ENCODE assay signal across 11 cellular contexts in the genomic region with DNA sequence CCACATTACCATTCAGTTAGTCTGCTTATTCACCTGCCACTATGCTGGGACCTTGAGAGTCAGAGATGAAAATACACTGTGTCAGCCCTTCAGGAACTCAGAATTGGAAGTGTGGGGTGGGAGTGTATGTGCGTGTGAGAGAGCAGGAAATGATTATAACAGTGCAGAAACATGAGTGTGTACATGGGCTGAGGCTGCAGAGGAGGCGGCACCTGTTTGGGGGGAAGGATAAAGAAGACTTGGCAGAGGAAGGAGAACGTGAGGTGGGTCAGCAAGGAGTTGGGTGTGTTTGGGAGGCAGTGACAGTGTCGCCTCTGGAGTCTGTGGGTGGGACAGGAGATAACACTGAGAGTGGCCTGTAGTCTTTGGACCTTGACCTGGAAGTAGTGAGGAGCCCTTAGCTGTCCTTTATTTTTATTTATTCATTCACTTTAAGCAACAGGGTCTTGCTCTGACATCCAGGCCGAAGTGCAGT. TPM values are rescaled to one million over a fixed set of nuclear protein-coding genes. Genes with fewer than 3 reads are reported as not detected.
DNase-seq lines count a peak whose midpoint lies in the region; ATAC-seq and TF ChIP-seq lines count a peak whose summit lies in the region.
"Had no signal": no experiment of that assay in that cellular context is flagged by ENCODE, and none has a peak within 500 bp of the region (broad histone marks: within the 10 kb centered on the region; RNA-seq: fewer than 3 reads in every experiment).

No MANE protein-coding gene starts in this region.

- H3K4me2 ChIP-seq in BLaER1 treated with 17β-estradiol and CSF1 and Interleukin-3, amounts not matched to agents 10 nM and 100 nM = peak overlapping the region; percentile 94 to 99 (median 96); a peak in 18 of 22 replicates

- H3K36me3 ChIP-seq in BLaER1 treated with 17β-estradiol and CSF1 and Interleukin-3, amounts not matched to agents 10 nM and 100 nM = peaks cover 23 to 52% (median 35%) of the 10 kb centered on the region in 11 experiments
- peaks cover 0 to 14% of the 10 kb centered on the region in 2 experiments; a peak in 1 of 3 replicates for H3K36me3 ChIP-seq in HEK293 (ENCODE audit: control insufficient read depth in 2 of 2, insufficient read depth in 1 of 2, low read length in 2 of 2)
- H3K36me3 ChIP-seq in right atrium auricular region = no peaks in the 10 kb centered on the region

- no peaks in the 10 kb centered on the region for H3K27me3 Mint-ChIP-seq in activated T-helper 2 cell treated with anti-CD3 and anti-CD28 coated beads, Interferon-gamma antibody, Interleukin-2, Interleukin-4, amounts not matched to agents 10 μg/mL and 5 μg/mL and 100 μg/mL, durations not matched to agents 14 hours and 24 hours and 36 hours (ENCODE audit: low read depth)

- TF ChIP-seq CTCF in HEK293 (tag by site-specific recombination; IDR thresholded peaks at IDR 0.05) (no peak), right atrium auricular region (IDR thresholded peaks at IDR 0.05) (no peak)

- DNase-seq in activated T-helper 2 cell treated with anti-CD3 and anti-CD28 coated beads, Interferon-gamma antibody, Interleukin-2, Interleukin-4, amounts not matched to agents 10 μg/mL and 5 μg/mL and 100 μg/mL, durations not matched to agents 14 hours and 24 hours and 36 hours (ENCODE audit: low spot score) = no peak
- DNase-seq in lung microvascular endothelial cell (ENCODE audit: low read depth in 2 of 2) = peak; percentile 57 to 77
- no peak for DNase-seq in NCI-H2227 treated with DMSO at 0.1 percent for 48 hours (lab: John Stamatoyannopoulos, UW)
- no peak for DNase-seq in right atrium auricular region (ENCODE audit: low spot score)
- DNase-seq in NK-92 treated with Interleukin-12 subunit alpha and Interleukin-12 subunit beta, amount 100 ng/mL, for 24 hours (lab: John Stamatoyannopoulos, UW) = no peak
- DNase-seq: COR-L47, NCI-H146 had no signal

- H3K4me1 ChIP-seq in BLaER1 treated with 17β-estradiol and CSF1 and Interleukin-3, amounts not matched to agents 10 nM and 100 nM = peaks cover 34 to 81% (median 42%) of the 10 kb centered on the region in 10 experiments
- H3K4me1 ChIP-seq in HEK293 (ENCODE audit: control insufficient read depth, insufficient read depth, low read length) (no peaks in the 10 kb centered on the region), right atrium auricular region (peaks cover 0 to 59% of the 10 kb centered on the region in 2 donors)

- peaks cover 53% of the 10 kb centered on the region for H3K4me1 Mint-ChIP-seq in activated T-helper 2 cell treated with anti-CD3 and anti-CD28 coated beads, Interferon-gamma antibody, Interleukin-2, Interleukin-4, amounts not matched to agents 10 μg/mL and 5 μg/mL and 100 μg/mL, durations not matched to agents 14 hours and 24 hours and 36 hours (ENCODE audit: low read depth)

- no peaks in the 10 kb centered on the region for H3K9me3 Mint-ChIP-seq in activated T-helper 2 cell treated with anti-CD3 and anti-CD28 coated beads, Interferon-gamma antibody, Interleukin-2, Interleukin-4, amounts not matched to agents 10 μg/mL and 5 μg/mL and 100 μg/mL, durations not matched to agents 14 hours and 24 hours and 36 hours

- no peak overlapping the region for H3K9ac ChIP-seq in BLaER1 treated with 17β-estradiol and CSF1 and Interleukin-3, amounts not matched to agents 10 nM and 100 nM
- H3K9ac ChIP-seq: parathyroid adenoma had no signal

- ATAC-seq in HG03175 (IDR thresholded peaks at IDR 0.05; ENCODE audit: unreplicated experiment) = no peak

- no peaks in the 10 kb centered on the region for H3K27me3 ChIP-seq in BLaER1 treated with 17β-estradiol and CSF1 and Interleukin-3, amounts not matched to agents 10 nM and 100 nM
- no peaks in the 10 kb centered on the region for H3K27me3 ChIP-seq in right atrium auricular region

- POLR2A ChIA-PET in HEK293 (lab: Yijun Ruan, JAX) = no interaction called here

- CTCF ChIA-PET in HEK293 (lab: Yijun Ruan, JAX) = interaction anchor here (0.5 to 0.6 kb wide), 2 partner anchors 135 to 149 kb away, joined by 3 read pairs; no protein-coding TSS in a partner anchor

- intact Hi-C loops in activated T-helper 2 cell treated with anti-CD3 and anti-CD28 coated beads, Interferon-gamma antibody, Interleukin-2, Interleukin-4, amounts not matched to agents 10 μg/mL and 5 μg/mL and 100 μg/mL, durations not matched to agents 14 hours and 24 hours and 36 hours (cut with micrococcal nuclease) = loop anchor here (5.0 kb wide), 2 partner anchors 43 to 127 kb away; partner anchors contain the start of gene E2F1

- H3K27ac Mint-ChIP-seq in activated T-helper 2 cell treated with anti-CD3 and anti-CD28 coated beads, Interferon-gamma antibody, Interleukin-2, Interleukin-4, amounts not matched to agents 10 μg/mL and 5 μg/mL and 100 μg/mL, durations not matched to agents 14 hours and 24 hours and 36 hours = peak overlapping the region; percentile 44

- H3K4me3 ChIP-seq in BLaER1 treated with 17β-estradiol and CSF1 and Interleukin-3, amounts not matched to agents 10 nM and 100 nM = no peak overlapping the region; a peak in 1 of 20 replicates
- no peak overlapping the region for H3K4me3 ChIP-seq in HEK293 (ENCODE audit: low read depth, low read length)
- no peak overlapping the region for H3K4me3 ChIP-seq in right atrium auricular region

- H3K27ac ChIP-seq in BLaER1 treated with 17β-estradiol and CSF1 and Interleukin-3, amounts not matched to agents 10 nM and 100 nM = no peak overlapping the region
- H3K27ac ChIP-seq in HEK293 (ENCODE audit: extremely low read depth, low read depth, low read length) (no peak overlapping the region), right atrium auricular region (no peak overlapping the region)
- H3K27ac ChIP-seq: parathyroid adenoma had no signal

- peak overlapping the region; percentile 99 for H3K4me3 Mint-ChIP-seq in activated T-helper 2 cell treated with anti-CD3 and anti-CD28 coated beads, Interferon-gamma antibody, Interleukin-2, Interleukin-4, amounts not matched to agents 10 μg/mL and 5 μg/mL and 100 μg/mL, durations not matched to agents 14 hours and 24 hours and 36 hours (ENCODE audit: low read depth)

- no peaks in the 10 kb centered on the region for H3K9me3 ChIP-seq in BLaER1 treated with 17β-estradiol and CSF1 and Interleukin-3, amounts not matched to agents 10 nM and 100 nM (replicated peaks in 1 of 11)
- no peaks in the 10 kb centered on the region for H3K9me3 ChIP-seq in HEK293 (ENCODE audit: control insufficient read depth, insufficient read depth, low read depth, low read length)
- no peaks in the 10 kb centered on the region for H3K9me3 ChIP-seq in right atrium auricular region

- peaks cover 64 to 79% (median 70%) of the 10 kb centered on the region in 11 experiments for H4K20me1 ChIP-seq in BLaER1 treated with 17β-estradiol and CSF1 and Interleukin-3, amounts not matched to agents 10 nM and 100 nM

- H3K36me3 Mint-ChIP-seq in activated T-helper 2 cell treated with anti-CD3 and anti-CD28 coated beads, Interferon-gamma antibody, Interleukin-2, Interleukin-4, amounts not matched to agents 10 μg/mL and 5 μg/mL and 100 μg/mL, durations not matched to agents 14 hours and 24 hours and 36 hours (ENCODE audit: low read depth) = peaks cover 63% of the 10 kb centered on the region

TF ChIP-seq in HEK293, 187 proteins besides CTCF, POLR2A, EP300 and RAD21:
- no peak for TF ChIP-seq ZBTB1 (tag by site-specific recombination; IDR thresholded peaks at IDR 0.05)
- peak; percentile 71; the same call in 1 of the 2 replicates for TF ChIP-seq EGR2 (tag by site-specific recombination; IDR thresholded peaks at IDR 0.05; ENCODE audit: low read depth)
- no peak for TF ChIP-seq REPIN1 (tag by site-specific recombination; IDR thresholded peaks at IDR 0.05; ENCODE audit: low read depth)
- peak; percentile 28; the same call in 1 of the 2 replicates for TF ChIP-seq ZFHX2 (tag by site-specific recombination; conservative IDR thresholded peaks at IDR 0.05)

RNA-seq across cellular contexts. Expression of gene CHMP4B, which starts 3.1 kb away (rescaled TPM):
- total RNA-seq in activated T-helper 2 cell treated with anti-CD3 and anti-CD28 coated beads, Interferon-gamma antibody, Interleukin-2, Interleukin-4, amounts not matched to agents 10 μg/mL and 5 μg/mL and 100 μg/mL, durations not matched to agents 14 hours and 24 hours and 36 hours = 113 and 116 TPM in 2 replicates
- total RNA-seq in lung microvascular endothelial cell (30.3 and 34.1 TPM in 2 replicates), right atrium auricular region (10 to 100 TPM; 57.0 to 79.5 TPM)

Comparison
In these comparisons a context has a peak if more than half of its experiments do, and no peak if none do; other contexts are left out.
1. DNase-seq: peak in lung microvascular endothelial cell (2 of 2); none in activated T-helper 2 cell treated with anti-CD3 and anti-CD28 coated beads, Interferon-gamma antibody, Interleukin-2, Interleukin-4, amounts not matched to agents 10 μg/mL and 5 μg/mL and 100 μg/mL, durations not matched to agents 14 hours and 24 hours and 36 hours (single experiment), NCI-H2227 treated with DMSO at 0.1 percent for 48 hours (single experiment), right atrium auricular region (single experiment) and NK-92 treated with Interleukin-12 subunit alpha and Interleukin-12 subunit beta, amount 100 ng/mL, for 24 hours (single experiment).